ENCODE assay signal across 3 cellular contexts in the genomic region with DNA sequence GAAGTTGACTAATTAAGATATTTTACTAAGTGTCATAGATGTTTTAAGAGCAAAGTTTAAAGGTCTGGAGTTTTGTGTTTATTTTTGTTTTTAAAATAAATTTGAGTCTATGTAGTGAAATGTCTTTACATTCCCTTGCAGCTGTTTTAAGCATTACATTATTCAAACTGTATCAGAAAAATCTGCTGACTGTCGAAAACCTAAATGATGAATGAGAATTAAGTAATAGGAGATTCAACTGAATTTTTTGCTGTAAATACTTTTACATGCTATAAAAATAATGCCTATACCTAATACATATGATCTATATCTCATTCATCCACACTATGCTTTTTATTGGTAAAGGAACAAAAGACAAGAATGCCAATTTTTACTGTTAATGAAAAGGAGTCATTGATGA.
TF ChIP-seq lines count a peak whose summit lies in the region.

No MANE protein-coding gene starts in this region.

TF ChIP-seq in A549, 52 proteins besides CTCF, POLR2A, EP300 and RAD21:
- peak; percentile 46 for TF ChIP-seq MAFK (IDR thresholded peaks at IDR 0.05; ENCODE audit: partially characterized antibody)
- TF ChIP-seq, protein P1, sequence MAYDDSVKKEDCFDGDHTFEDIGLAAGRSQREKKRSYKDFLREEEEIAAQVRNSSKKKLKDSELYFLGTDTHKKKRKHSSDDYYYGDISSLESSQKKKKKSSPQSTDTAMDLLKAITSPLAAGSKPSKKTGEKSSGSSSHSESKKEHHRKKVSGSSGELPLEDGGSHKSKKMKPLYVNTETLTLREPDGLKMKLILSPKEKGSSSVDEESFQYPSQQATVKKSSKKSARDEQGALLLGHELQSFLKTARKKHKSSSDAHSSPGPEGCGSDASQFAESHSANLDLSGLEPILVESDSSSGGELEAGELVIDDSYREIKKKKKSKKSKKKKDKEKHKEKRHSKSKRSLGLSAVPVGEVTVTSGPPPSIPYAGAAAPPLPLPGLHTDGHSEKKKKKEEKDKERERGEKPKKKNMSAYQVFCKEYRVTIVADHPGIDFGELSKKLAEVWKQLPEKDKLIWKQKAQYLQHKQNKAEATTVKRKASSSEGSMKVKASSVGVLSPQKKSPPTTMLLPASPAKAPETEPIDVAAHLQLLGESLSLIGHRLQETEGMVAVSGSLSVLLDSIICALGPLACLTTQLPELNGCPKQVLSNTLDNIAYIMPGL (CRISPR knock-in tag; IDR thresholded peaks at IDR 0.05; ENCODE audit: borderline replicate concordance) = no peak
TF ChIP-seq in A549: peak in this region for 1.

TF ChIP-seq in IMR-90, 13 proteins besides CTCF, POLR2A, EP300 and RAD21:
- no peak for TF ChIP-seq CHD1 (IDR thresholded peaks at IDR 0.05; ENCODE audit: low read depth, low read length)
- TF ChIP-seq MAFK (IDR thresholded peaks at IDR 0.05; ENCODE audit: low read depth, low read length) = peak; percentile 64
- no peak for TF ChIP-seq BHLHE40 (IDR thresholded peaks at IDR 0.05; ENCODE audit: low read depth, low read length)
- no peak for TF ChIP-seq SMC3 (IDR thresholded peaks at IDR 0.05; ENCODE audit: low read depth, low read length)
- TF ChIP-seq RCOR1 (IDR thresholded peaks at IDR 0.05; ENCODE audit: insufficient replicate concordance, low read length) = no peak

TF ChIP-seq in H1, 55 proteins besides CTCF, POLR2A, EP300 and RAD21:
- no peak for TF ChIP-seq POLR2AphosphoS5 (IDR thresholded peaks at IDR 0.05; ENCODE audit: low read depth, low read length)
- TF ChIP-seq TAF7 (optimal IDR thresholded peaks at IDR 0.05; ENCODE audit: borderline replicate concordance, low read depth, low read length) = no peak
- TF ChIP-seq, protein P2, sequence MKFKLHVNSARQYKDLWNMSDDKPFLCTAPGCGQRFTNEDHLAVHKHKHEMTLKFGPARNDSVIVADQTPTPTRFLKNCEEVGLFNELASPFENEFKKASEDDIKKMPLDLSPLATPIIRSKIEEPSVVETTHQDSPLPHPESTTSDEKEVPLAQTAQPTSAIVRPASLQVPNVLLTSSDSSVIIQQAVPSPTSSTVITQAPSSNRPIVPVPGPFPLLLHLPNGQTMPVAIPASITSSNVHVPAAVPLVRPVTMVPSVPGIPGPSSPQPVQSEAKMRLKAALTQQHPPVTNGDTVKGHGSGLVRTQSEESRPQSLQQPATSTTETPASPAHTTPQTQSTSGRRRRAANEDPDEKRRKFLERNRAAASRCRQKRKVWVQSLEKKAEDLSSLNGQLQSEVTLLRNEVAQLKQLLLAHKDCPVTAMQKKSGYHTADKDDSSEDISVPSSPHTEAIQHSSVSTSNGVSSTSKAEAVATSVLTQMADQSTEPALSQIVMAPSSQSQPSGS (IDR thresholded peaks at IDR 0.05; ENCODE audit: low read length) = no peak
- peak; percentile 20; the same call in 1 of the 2 replicates for TF ChIP-seq MAFK (IDR thresholded peaks at IDR 0.05; ENCODE audit: low read depth, low read length)
- no peak for TF ChIP-seq PHF8 (conservative IDR thresholded peaks at IDR 0.05; ENCODE audit: low read depth, low read length)
